In the genomic region with DNA sequence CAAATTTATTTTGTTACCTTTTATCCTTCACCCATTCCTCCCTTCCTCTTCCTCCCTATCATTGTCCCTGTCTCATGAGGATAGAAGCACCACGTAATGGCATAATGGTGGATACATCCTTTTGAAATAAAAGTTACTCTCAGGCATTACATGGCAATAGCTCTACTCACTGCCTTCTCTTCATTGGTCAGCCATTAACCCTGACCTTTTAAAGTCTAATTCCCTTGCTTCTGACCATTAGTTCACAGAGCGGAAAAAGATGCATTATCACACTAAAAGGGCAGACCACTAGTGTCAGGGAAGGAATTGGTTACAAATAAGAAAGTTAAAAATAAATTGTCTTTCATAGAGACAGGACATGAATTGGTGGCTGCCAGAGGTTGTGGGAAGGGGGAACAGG, we compare ENCODE assay signal across 1 cellular context.
TF ChIP-seq lines count a peak whose summit lies in the region.

No MANE protein-coding gene starts in this region.

TF ChIP-seq in GM12878, 131 proteins besides CTCF, POLR2A, EP300 and RAD21 (continued from another document):
- TF ChIP-seq, protein P1, sequence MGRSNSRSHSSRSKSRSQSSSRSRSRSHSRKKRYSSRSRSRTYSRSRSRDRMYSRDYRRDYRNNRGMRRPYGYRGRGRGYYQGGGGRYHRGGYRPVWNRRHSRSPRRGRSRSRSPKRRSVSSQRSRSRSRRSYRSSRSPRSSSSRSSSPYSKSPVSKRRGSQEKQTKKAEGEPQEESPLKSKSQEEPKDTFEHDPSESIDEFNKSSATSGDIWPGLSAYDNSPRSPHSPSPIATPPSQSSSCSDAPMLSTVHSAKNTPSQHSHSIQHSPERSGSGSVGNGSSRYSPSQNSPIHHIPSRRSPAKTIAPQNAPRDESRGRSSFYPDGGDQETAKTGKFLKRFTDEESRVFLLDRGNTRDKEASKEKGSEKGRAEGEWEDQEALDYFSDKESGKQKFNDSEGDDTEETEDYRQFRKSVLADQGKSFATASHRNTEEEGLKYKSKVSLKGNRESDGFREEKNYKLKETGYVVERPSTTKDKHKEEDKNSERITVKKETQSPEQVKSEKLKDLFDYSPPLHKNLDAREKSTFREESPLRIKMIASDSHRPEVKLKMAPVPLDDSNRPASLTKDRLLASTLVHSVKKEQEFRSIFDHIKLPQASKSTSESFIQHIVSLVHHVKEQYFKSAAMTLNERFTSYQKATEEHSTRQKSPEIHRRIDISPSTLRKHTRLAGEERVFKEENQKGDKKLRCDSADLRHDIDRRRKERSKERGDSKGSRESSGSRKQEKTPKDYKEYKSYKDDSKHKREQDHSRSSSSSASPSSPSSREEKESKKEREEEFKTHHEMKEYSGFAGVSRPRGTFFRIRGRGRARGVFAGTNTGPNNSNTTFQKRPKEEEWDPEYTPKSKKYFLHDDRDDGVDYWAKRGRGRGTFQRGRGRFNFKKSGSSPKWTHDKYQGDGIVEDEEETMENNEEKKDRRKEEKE (IDR thresholded peaks at IDR 0.05), result no peak
